1 cellular context compared by ENCODE assay signal in genomic region chr10:101018600-101019439, GRCh38.
A peak's percentile ranks its signal among the peaks of the same experiment; 100 is the strongest.
TF ChIP-seq lines count a peak whose summit lies in the region.

No MANE protein-coding gene starts in this region.

TF ChIP-seq in HepG2, 621 proteins besides CTCF, POLR2A, EP300 and RAD21 (continued from another document):
- TF ChIP-seq SMARCE1 (IDR thresholded peaks at IDR 0.05; ENCODE audit: borderline replicate concordance) (no peak), SETDB1 (CRISPR knock-in tag; IDR thresholded peaks at IDR 0.05; ENCODE audit: borderline replicate concordance) (no peak), MAFK (conservative IDR thresholded peaks at IDR 0.05 in 1 of 2, IDR thresholded peaks at IDR 0.05 in 1 of 2; ENCODE audit: low read length in 2 of 2) (no peak), ZNF256 (CRISPR knock-in tag; conservative IDR thresholded peaks at IDR 0.05) (no peak), TBX3 (IDR thresholded peaks at IDR 0.05; ENCODE audit: borderline replicate concordance) (no peak), SMAD3 (CRISPR knock-in tag; IDR thresholded peaks at IDR 0.05) (no peak), ATF3 (CRISPR knock-in tag; IDR thresholded peaks at IDR 0.05) (no peak), ZNF703 (CRISPR knock-in tag; IDR thresholded peaks at IDR 0.05; ENCODE audit: borderline replicate concordance) (no peak), HNRNPL (IDR thresholded peaks at IDR 0.05; ENCODE audit: low read depth, low read length) (no peak), POLR2AphosphoS5 (IDR thresholded peaks at IDR 0.05; ENCODE audit: low read depth, low read length) (no peak), FOXA1 (IDR thresholded peaks at IDR 0.05) (no peak), FOXA1 (CRISPR knock-in tag; IDR thresholded peaks at IDR 0.05) (no peak), ZNF800 (CRISPR knock-in tag; IDR thresholded peaks at IDR 0.05) (no peak), KMT2A (CRISPR knock-in tag; IDR thresholded peaks at IDR 0.05) (peak; percentile 58; the same call in 1 of the 2 replicates), AGO2 (optimal IDR thresholded peaks at IDR 0.05; ENCODE audit: low read depth, low read length) (no peak), HOMEZ (CRISPR knock-in tag; IDR thresholded peaks at IDR 0.05; ENCODE audit: low read depth) (no peak), MXD4 (CRISPR knock-in tag; IDR thresholded peaks at IDR 0.05) (peak; percentile 74; the same call in 1 of the 2 replicates), TERF1 (CRISPR knock-in tag; IDR thresholded peaks at IDR 0.05) (no peak), FOXM1 (CRISPR knock-in tag; IDR thresholded peaks at IDR 0.05) (no peak), NFIC (IDR thresholded peaks at IDR 0.05; ENCODE audit: low read length) (no peak), ZKSCAN1 (IDR thresholded peaks at IDR 0.05; ENCODE audit: low read length) (no peak), ZNF660 (CRISPR knock-in tag; IDR thresholded peaks at IDR 0.05; ENCODE audit: borderline replicate concordance, low read depth) (no peak), ZMYM3 (CRISPR knock-in tag; IDR thresholded peaks at IDR 0.05) (peak; percentile 26; the same call in 1 of the 2 replicates), ZNF644 (CRISPR knock-in tag; IDR thresholded peaks at IDR 0.05; ENCODE audit: low read depth) (no peak), ZNF501 (CRISPR knock-in tag; IDR thresholded peaks at IDR 0.05) (no peak), USF2 (IDR thresholded peaks at IDR 0.05; ENCODE audit: low read depth, low read length) (no peak), USF2 (CRISPR knock-in tag; IDR thresholded peaks at IDR 0.05; ENCODE audit: borderline replicate concordance) (no peak; the same call in 1 of the 2 replicates), ZFP90 (CRISPR knock-in tag; IDR thresholded peaks at IDR 0.05; ENCODE audit: borderline replicate concordance) (no peak), NR2F1 (CRISPR knock-in tag; IDR thresholded peaks at IDR 0.05) (0 out of 4 replicates have a peak, but pooled peaks of 1 of the 2 experiments have one; percentile 10), BCL3 (CRISPR knock-in tag; IDR thresholded peaks at IDR 0.05) (peak; percentile 83), MXD3 (CRISPR knock-in tag; IDR thresholded peaks at IDR 0.05) (peak; percentile 78), ZNF788 (CRISPR knock-in tag; IDR thresholded peaks at IDR 0.05; ENCODE audit: borderline replicate concordance) (peak; percentile 70; the same call in 1 of the 2 replicates), ZSCAN12 (CRISPR knock-in tag; IDR thresholded peaks at IDR 0.05) (0 out of 2 replicates have a peak, but pooled peaks have one; percentile 16), ZSCAN5A (CRISPR knock-in tag; IDR thresholded peaks at IDR 0.05; ENCODE audit: borderline replicate concordance) (no peak), NFRKB (IDR thresholded peaks at IDR 0.05) (no peak), ZNF468 (CRISPR knock-in tag; IDR thresholded peaks at IDR 0.05) (no peak)
TF ChIP-seq in HepG2: peak in this region for 202.
